In the genomic region with DNA sequence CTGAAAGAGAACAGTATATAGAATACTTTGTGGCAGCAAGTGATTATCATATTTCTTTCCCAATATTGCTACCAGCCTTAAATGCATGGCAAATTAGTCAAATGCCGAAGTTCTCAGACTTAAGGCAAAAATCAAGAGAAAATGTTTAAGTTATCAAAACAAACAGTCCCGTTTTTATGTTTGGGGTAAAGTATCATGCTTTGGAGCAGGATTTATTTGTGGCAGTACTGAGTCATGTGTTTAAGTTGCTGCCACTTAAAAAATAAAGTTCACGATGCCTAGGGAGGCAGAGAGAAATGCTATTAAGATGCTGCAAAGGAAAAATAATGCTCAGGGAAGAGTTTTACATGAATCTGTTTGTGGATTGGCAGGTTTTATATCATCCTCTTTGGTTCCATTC, we compare ENCODE assay signal across 25 cellular contexts.
DNase-seq lines count a peak whose midpoint lies in the region; ATAC-seq and TF ChIP-seq lines count a peak whose summit lies in the region.
"Had no signal": no experiment of that assay in that cellular context is flagged by ENCODE, and none has a peak within 500 bp of the region (broad histone marks: within the 10 kb centered on the region; RNA-seq: fewer than 3 reads in every experiment).

No MANE protein-coding gene starts in this region.

- H3K4me1 Mint-ChIP-seq in mesothelial cell of epicardium, result peaks cover 34% of the 10 kb centered on the region

- POLR2A ChIA-PET in SK-N-SH (lab: Yijun Ruan, JAX), result no interaction called here

- no peak for TF ChIP-seq RAD21 in SK-N-SH (IDR thresholded peaks at IDR 0.05; ENCODE audit: low read length)

- H3K27ac ChIP-seq in SK-N-SH (ENCODE audit: low read depth in 2 of 2, low read length in 1 of 2), result no peak overlapping the region
- no peak overlapping the region for H3K27ac ChIP-seq in heart left ventricle
- H3K27ac ChIP-seq: 22Rv1; BLaER1 treated with 17β-estradiol and CSF1 and Interleukin-3, amounts not matched to agents 10 nM and 100 nM; HL-60; RWPE1; SK-N-MC had no signal

- 0 out of 2 replicates have a peak overlapping the region, but pooled peaks have one; percentile 25 for H2AFZ ChIP-seq in SK-N-SH (ENCODE audit: low read depth)

- no peak for TF ChIP-seq POLR2A in heart left ventricle (IDR thresholded peaks at IDR 0.05)

- no peaks in the 10 kb centered on the region for H3K79me2 ChIP-seq in SK-N-SH (ENCODE audit: insufficient read depth)

- intact Hi-C loops in heart left ventricle (cut with DNase I), result loop anchor here in 1 of 10 donors (10.0 kb wide), 1 partner anchor 215 kb away; no protein-coding TSS in a partner anchor

- H3K27me3 Mint-ChIP-seq in mesothelial cell of epicardium (ENCODE audit: low read depth), result no peaks in the 10 kb centered on the region

- H3K9me3 Mint-ChIP-seq in mesothelial cell of epicardium, result peaks cover 8% of the 10 kb centered on the region
- H3K9me3 Mint-ChIP-seq: CD8-positive, alpha-beta T cell had no signal

- no peaks in the 10 kb centered on the region for H3K9me3 ChIP-seq in SK-N-SH
- no peaks in the 10 kb centered on the region for H3K9me3 ChIP-seq in heart left ventricle
- no peaks in the 10 kb centered on the region for H3K9me3 ChIP-seq in MG63

- no peak for TF ChIP-seq EP300 in SK-N-SH (IDR thresholded peaks at IDR 0.05; ENCODE audit: borderline replicate concordance in 1 of 2, low read depth in 1 of 2, low read length in 1 of 2)

- H3K9ac ChIP-seq in SK-N-SH, result no peak overlapping the region
- H3K9ac ChIP-seq: BLaER1 treated with 17β-estradiol and CSF1 and Interleukin-3, amounts not matched to agents 10 nM and 100 nM had no signal

- no peak for ATAC-seq in SK-N-SH treated with all-trans-retinoic acid at 6 μM for 48 hours
- no peak for ATAC-seq in heart left ventricle
- ATAC-seq: CD8-positive, alpha-beta T cell; HepG2 had no signal

- 66% methylated on average over 3 of the region's 3 CpGs for WGBS in SK-N-SH (ENCODE audit: low lambda C conversion rate)
- WGBS in heart left ventricle, 4 donors, result 80 to 87% (median 84%) methylated on average over 3 of the region's 3 CpGs

- CTCF ChIA-PET in SK-N-SH (lab: Yijun Ruan, JAX), result no interaction called here

- DNase-seq in SK-N-SH (no peak), fibroblast of gingiva (ENCODE audit: low read depth) (peak; percentile 47), mesothelial cell of epicardium (ENCODE audit: low spot score in 2 of 2, unreplicated experiment in 2 of 2) (no peak), heart left ventricle (no peak), GM03348 (ENCODE audit: low spot score) (no peak), MG63 (no peak), H7 (no peak)
- DNase-seq: CD8-positive, alpha-beta T cell; GDM1; H9; KBM-7; NCI-H1092 treated with DMSO at 0.1 percent for 48 hours; NCI-H1436 treated with DMSO at 0.1 percent for 48 hours; NCI-H1930; NCI-H2227 treated with DMSO at 0.1 percent for 48 hours; NCI-H510A treated with DMSO at 0.1 percent for 48 hours; NCI-H748 treated with DMSO at 0.1 percent for 48 hours; SHP77 treated with DMSO at 0.1 percent for 48 hours had no signal

- peak overlapping the region; percentile 54 for H3K27ac Mint-ChIP-seq in mesothelial cell of epicardium
- H3K27ac Mint-ChIP-seq: CD8-positive, alpha-beta T cell had no signal

- H3K4me1 ChIP-seq in SK-N-SH (ENCODE audit: control insufficient read depth in 1 of 2, insufficient read depth in 2 of 2, low read depth in 1 of 2, low read length in 1 of 2) (no peaks in the 10 kb centered on the region; a peak in 2 of 4 replicates), heart left ventricle (no peaks in the 10 kb centered on the region)
- H3K4me1 ChIP-seq: BLaER1 treated with 17β-estradiol and CSF1 and Interleukin-3, amounts not matched to agents 10 nM and 100 nM had no signal

- H3K36me3 Mint-ChIP-seq in mesothelial cell of epicardium, result no peaks in the 10 kb centered on the region
- H3K36me3 Mint-ChIP-seq: CD8-positive, alpha-beta T cell had no signal

- H3K4me2 ChIP-seq in SK-N-SH, result no peak overlapping the region
- H3K4me2 ChIP-seq: BLaER1 treated with 17β-estradiol and CSF1 and Interleukin-3, amounts not matched to agents 10 nM and 100 nM had no signal

- TF ChIP-seq CTCF in SK-N-SH (IDR thresholded peaks at IDR 0.05) (no peak), mesothelial cell of epicardium (IDR thresholded peaks at IDR 0.05; ENCODE audit: unreplicated experiment) (no peak), heart left ventricle (IDR thresholded peaks at IDR 0.05) (no peak)

- H3K9me2 ChIP-seq in SK-N-SH, result no peaks in the 10 kb centered on the region

- H3K36me3 ChIP-seq in SK-N-SH (replicated peaks in 1 of 2; ENCODE audit: control insufficient read depth in 1 of 2, insufficient read depth in 2 of 2, low read length in 1 of 2) (no peaks in the 10 kb centered on the region), heart left ventricle (no peaks in the 10 kb centered on the region), MG63 (no peaks in the 10 kb centered on the region), H7 (replicated peaks; ENCODE audit: control insufficient read depth, insufficient read depth, low read length) (no peaks in the 10 kb centered on the region)
- H3K36me3 ChIP-seq: BLaER1 treated with 17β-estradiol and CSF1 and Interleukin-3, amounts not matched to agents 10 nM and 100 nM had no signal

- H3K4me3 Mint-ChIP-seq in mesothelial cell of epicardium, result no peak overlapping the region
- H3K4me3 Mint-ChIP-seq: CD8-positive, alpha-beta T cell; H9 had no signal

- H3K4me3 ChIP-seq in SK-N-SH (ENCODE audit: low read depth in 2 of 2, low read length in 1 of 2), result no peak overlapping the region
- no peak overlapping the region for H3K4me3 ChIP-seq in heart left ventricle
- H3K4me3 ChIP-seq in MG63, result no peak overlapping the region
- no peak overlapping the region for H3K4me3 ChIP-seq in H7 (ENCODE audit: insufficient read depth, low read depth, low read length)
- H3K4me3 ChIP-seq: BLaER1 treated with 17β-estradiol and CSF1 and Interleukin-3, amounts not matched to agents 10 nM and 100 nM; SK-N-MC had no signal

- H4K20me1 ChIP-seq in SK-N-SH (ENCODE audit: insufficient read depth), result no peaks in the 10 kb centered on the region
- H4K20me1 ChIP-seq: BLaER1 treated with 17β-estradiol and CSF1 and Interleukin-3, amounts not matched to agents 10 nM and 100 nM had no signal

- H3F3A ChIP-seq in SK-N-SH (replicated peaks; ENCODE audit: insufficient read depth), result no peaks in the 10 kb centered on the region

- no peaks in the 10 kb centered on the region for H3K27me3 ChIP-seq in SK-N-SH (ENCODE audit: insufficient read depth)
- H3K27me3 ChIP-seq in heart left ventricle, result no peaks in the 10 kb centered on the region
- no peaks in the 10 kb centered on the region for H3K27me3 ChIP-seq in MG63
- no peaks in the 10 kb centered on the region for H3K27me3 ChIP-seq in H7 (ENCODE audit: control insufficient read depth, insufficient read depth, low read length)
- H3K27me3 ChIP-seq: BLaER1 treated with 17β-estradiol and CSF1 and Interleukin-3, amounts not matched to agents 10 nM and 100 nM had no signal

TF ChIP-seq in SK-N-SH, 30 proteins besides CTCF, POLR2A, EP300 and RAD21 (continues in another document):
- TF ChIP-seq YY1 (IDR thresholded peaks at IDR 0.05; ENCODE audit: low read depth) (no peak), NFIC (IDR thresholded peaks at IDR 0.05; ENCODE audit: borderline replicate concordance) (no peak), TEAD4 (IDR thresholded peaks at IDR 0.05; ENCODE audit: borderline replicate concordance, insufficient read depth) (no peak), ELF1 (IDR thresholded peaks at IDR 0.05) (no peak), NRF1 (IDR thresholded peaks at IDR 0.05; ENCODE audit: low read depth, low read length) (no peak), GATA2 (CRISPR knock-in tag; IDR thresholded peaks at IDR 0.05) (no peak), FOSL2 (IDR thresholded peaks at IDR 0.05; ENCODE audit: borderline replicate concordance, low read depth) (no peak)
- TF ChIP-seq, protein P1, sequence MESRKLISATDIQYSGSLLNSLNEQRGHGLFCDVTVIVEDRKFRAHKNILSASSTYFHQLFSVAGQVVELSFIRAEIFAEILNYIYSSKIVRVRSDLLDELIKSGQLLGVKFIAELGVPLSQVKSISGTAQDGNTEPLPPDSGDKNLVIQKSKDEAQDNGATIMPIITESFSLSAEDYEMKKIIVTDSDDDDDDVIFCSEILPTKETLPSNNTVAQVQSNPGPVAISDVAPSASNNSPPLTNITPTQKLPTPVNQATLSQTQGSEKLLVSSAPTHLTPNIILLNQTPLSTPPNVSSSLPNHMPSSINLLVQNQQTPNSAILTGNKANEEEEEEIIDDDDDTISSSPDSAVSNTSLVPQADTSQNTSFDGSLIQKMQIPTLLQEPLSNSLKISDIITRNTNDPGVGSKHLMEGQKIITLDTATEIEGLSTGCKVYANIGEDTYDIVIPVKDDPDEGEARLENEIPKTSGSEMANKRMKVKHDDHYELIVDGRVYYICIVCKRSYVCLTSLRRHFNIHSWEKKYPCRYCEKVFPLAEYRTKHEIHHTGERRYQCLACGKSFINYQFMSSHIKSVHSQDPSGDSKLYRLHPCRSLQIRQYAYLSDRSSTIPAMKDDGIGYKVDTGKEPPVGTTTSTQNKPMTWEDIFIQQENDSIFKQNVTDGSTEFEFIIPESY (IDR thresholded peaks at IDR 0.05; ENCODE audit: borderline replicate concordance, low read depth), result no peak

TF ChIP-seq in SK-N-SH treated with all-trans-retinoic acid at 6 μM for 48 hours, 23 proteins besides CTCF, POLR2A, EP300 and RAD21 (continues in another document):
- TF ChIP-seq BACH2 (CRISPR knock-in tag; IDR thresholded peaks at IDR 0.05; ENCODE audit: borderline replicate concordance) (no peak), ISL1 (CRISPR knock-in tag; IDR thresholded peaks at IDR 0.05) (no peak), CSRNP3 (CRISPR knock-in tag; IDR thresholded peaks at IDR 0.05) (no peak), ZNF8 (CRISPR knock-in tag; IDR thresholded peaks at IDR 0.05) (no peak), ZFP30 (CRISPR knock-in tag; IDR thresholded peaks at IDR 0.05) (no peak), ARNTL (CRISPR knock-in tag; IDR thresholded peaks at IDR 0.05; ENCODE audit: borderline replicate concordance, low read depth) (no peak), TCF4 (CRISPR knock-in tag; IDR thresholded peaks at IDR 0.05; ENCODE audit: borderline replicate concordance) (no peak), ZC3H10 (CRISPR knock-in tag; IDR thresholded peaks at IDR 0.05) (no peak), PPARA (CRISPR knock-in tag; IDR thresholded peaks at IDR 0.05; ENCODE audit: borderline replicate concordance) (no peak), CSDC2 (CRISPR knock-in tag; IDR thresholded peaks at IDR 0.05) (no peak)
